Comparison of ENCODE assay signal across 1 cellular context in the genomic region with DNA sequence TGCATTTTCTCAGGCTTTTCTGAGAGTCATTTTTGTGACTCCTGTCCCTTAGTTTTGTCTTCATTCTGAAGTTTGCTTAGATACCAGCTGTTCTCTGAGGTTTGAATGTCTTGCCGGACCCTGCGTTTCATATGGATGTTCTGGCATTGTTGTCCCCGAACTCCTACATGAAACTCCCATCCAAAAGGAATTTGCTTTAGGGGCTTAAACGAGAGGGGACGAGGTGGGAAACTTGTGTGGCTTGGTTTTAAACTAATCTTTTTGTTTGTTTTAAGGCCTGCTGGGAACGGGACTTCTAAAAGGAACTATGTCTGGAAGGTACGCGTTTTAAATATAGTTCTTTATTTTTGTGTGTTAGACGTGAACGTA.
TF ChIP-seq lines count a peak whose summit lies in the region.

No MANE protein-coding gene starts in this region.

TF ChIP-seq in GM23338, 12 proteins besides CTCF, POLR2A, EP300 and RAD21 (continued from another document):
- no peak for TF ChIP-seq CREB1 (CRISPR knock-in tag; IDR thresholded peaks at IDR 0.05; ENCODE audit: low read depth)
- TF ChIP-seq, protein P1, sequence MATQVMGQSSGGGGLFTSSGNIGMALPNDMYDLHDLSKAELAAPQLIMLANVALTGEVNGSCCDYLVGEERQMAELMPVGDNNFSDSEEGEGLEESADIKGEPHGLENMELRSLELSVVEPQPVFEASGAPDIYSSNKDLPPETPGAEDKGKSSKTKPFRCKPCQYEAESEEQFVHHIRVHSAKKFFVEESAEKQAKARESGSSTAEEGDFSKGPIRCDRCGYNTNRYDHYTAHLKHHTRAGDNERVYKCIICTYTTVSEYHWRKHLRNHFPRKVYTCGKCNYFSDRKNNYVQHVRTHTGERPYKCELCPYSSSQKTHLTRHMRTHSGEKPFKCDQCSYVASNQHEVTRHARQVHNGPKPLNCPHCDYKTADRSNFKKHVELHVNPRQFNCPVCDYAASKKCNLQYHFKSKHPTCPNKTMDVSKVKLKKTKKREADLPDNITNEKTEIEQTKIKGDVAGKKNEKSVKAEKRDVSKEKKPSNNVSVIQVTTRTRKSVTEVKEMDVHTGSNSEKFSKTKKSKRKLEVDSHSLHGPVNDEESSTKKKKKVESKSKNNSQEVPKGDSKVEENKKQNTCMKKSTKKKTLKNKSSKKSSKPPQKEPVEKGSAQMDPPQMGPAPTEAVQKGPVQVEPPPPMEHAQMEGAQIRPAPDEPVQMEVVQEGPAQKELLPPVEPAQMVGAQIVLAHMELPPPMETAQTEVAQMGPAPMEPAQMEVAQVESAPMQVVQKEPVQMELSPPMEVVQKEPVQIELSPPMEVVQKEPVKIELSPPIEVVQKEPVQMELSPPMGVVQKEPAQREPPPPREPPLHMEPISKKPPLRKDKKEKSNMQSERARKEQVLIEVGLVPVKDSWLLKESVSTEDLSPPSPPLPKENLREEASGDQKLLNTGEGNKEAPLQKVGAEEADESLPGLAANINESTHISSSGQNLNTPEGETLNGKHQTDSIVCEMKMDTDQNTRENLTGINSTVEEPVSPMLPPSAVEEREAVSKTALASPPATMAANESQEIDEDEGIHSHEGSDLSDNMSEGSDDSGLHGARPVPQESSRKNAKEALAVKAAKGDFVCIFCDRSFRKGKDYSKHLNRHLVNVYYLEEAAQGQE (IDR thresholded peaks at IDR 0.05; ENCODE audit: unreplicated experiment): no peak
- no peak for TF ChIP-seq NANOG (IDR thresholded peaks at IDR 0.05; ENCODE audit: borderline replicate concordance)
- TF ChIP-seq EZH2phosphoT487 (IDR thresholded peaks at IDR 0.05; ENCODE audit: unreplicated experiment): no peak
- TF ChIP-seq EZH2 (IDR thresholded peaks at IDR 0.05; ENCODE audit: low read depth, unreplicated experiment): no peak
- no peak for TF ChIP-seq ZNF331 (CRISPR knock-in tag; IDR thresholded peaks at IDR 0.05; ENCODE audit: low read depth)
